Comparison of ENCODE assay signal across 17 cellular contexts in the genomic region with DNA sequence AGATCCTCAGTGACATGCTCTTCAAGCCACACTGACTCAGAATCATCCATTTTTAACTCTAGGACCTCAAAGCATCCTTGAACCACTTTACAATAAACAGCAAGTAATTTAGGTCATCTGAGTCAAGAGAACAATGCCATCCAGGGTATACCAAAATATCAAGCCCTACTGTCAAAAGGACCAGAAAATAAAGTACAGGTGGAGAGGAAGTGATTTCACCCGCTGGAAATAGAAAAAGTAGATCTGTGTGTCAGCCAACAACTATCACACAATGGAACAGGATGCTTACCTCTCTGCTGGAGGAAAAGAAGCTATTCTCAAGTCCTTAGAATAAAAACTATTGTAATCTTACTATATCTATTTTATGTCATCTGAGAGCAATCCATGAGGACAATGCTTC.
"Had no signal": no experiment of that assay in that cellular context is flagged by ENCODE, and none has a peak within 500 bp of the region (broad histone marks: within the 10 kb centered on the region; RNA-seq: fewer than 3 reads in every experiment).

No MANE protein-coding gene starts in this region.

- DNase-seq: activated CD4-positive, alpha-beta T cell treated with anti-CD3 and anti-CD28 coated beads, Interleukin-2, amount 10 ng/mL, durations not matched to agents 7 days and 5 days; activated CD8-positive, alpha-beta memory T cell treated with anti-CD3 and anti-CD28 coated beads, Interleukin-2, amount 50 U/mL, for 48 hours; activated gamma-delta T cell treated with Interleukin-2 at 50 U/mL for 16 hours; activated naive CD8-positive, alpha-beta T cell treated with anti-CD3 and anti-CD28 coated beads, Interleukin-2, amount 10 ng/mL, durations not matched to agents 7 days and 5 days; central memory CD4-positive, alpha-beta T cell; natural killer cell; right cardiac atrium; small intestine; stimulated activated CD4-positive, alpha-beta T cell treated with anti-CD3 and anti-CD28 coated beads, Interleukin-4, amount 100 ng/mL, for 24 hours; stimulated activated naive CD4-positive, alpha-beta T cell treated with Interleukin-2 at 50 U/mL for 16 hours; substantia nigra; uterus had no signal

- FAIRE-seq: islet of Langerhans, small intestine had no signal

- H3K4me3 ChIP-seq: gastroesophageal sphincter, tibial nerve, uterus had no signal

- H3K27ac ChIP-seq: gastroesophageal sphincter, tibial nerve, uterus had no signal

- H3K27me3 Mint-ChIP-seq: activated CD4-positive, alpha-beta T cell treated with anti-CD3 and anti-CD28 coated beads, Interleukin-2, amount 10 ng/mL, durations not matched to agents 7 days and 5 days; activated naive CD8-positive, alpha-beta T cell treated with anti-CD3 and anti-CD28 coated beads, Interleukin-2, amount 10 ng/mL, durations not matched to agents 7 days and 5 days; brain; memory B cell had no signal

- H3K36me3 ChIP-seq: tibial nerve, uterus had no signal

- H3K4me1 ChIP-seq: tibial nerve, uterus had no signal

- H3K4me3 Mint-ChIP-seq: activated CD4-positive, alpha-beta T cell treated with anti-CD3 and anti-CD28 coated beads, Interleukin-2, amount 10 ng/mL, durations not matched to agents 7 days and 5 days; activated naive CD8-positive, alpha-beta T cell treated with anti-CD3 and anti-CD28 coated beads, Interleukin-2, amount 10 ng/mL, durations not matched to agents 7 days and 5 days; brain; memory B cell; natural killer cell had no signal

- H3K36me3 Mint-ChIP-seq: activated naive CD8-positive, alpha-beta T cell treated with anti-CD3 and anti-CD28 coated beads, Interleukin-2, amount 10 ng/mL, durations not matched to agents 7 days and 5 days; natural killer cell had no signal

- H3K9me3 ChIP-seq: gastroesophageal sphincter, tibial nerve, uterus had no signal

- ATAC-seq: gastroesophageal sphincter, natural killer cell, right cardiac atrium had no signal

- H3K27ac Mint-ChIP-seq: activated CD4-positive, alpha-beta T cell treated with anti-CD3 and anti-CD28 coated beads, Interleukin-2, amount 10 ng/mL, durations not matched to agents 7 days and 5 days; activated naive CD8-positive, alpha-beta T cell treated with anti-CD3 and anti-CD28 coated beads, Interleukin-2, amount 10 ng/mL, durations not matched to agents 7 days and 5 days; memory B cell; natural killer cell had no signal

- H3K9me3 Mint-ChIP-seq: activated CD4-positive, alpha-beta T cell treated with anti-CD3 and anti-CD28 coated beads, Interleukin-2, amount 10 ng/mL, durations not matched to agents 7 days and 5 days; activated naive CD8-positive, alpha-beta T cell treated with anti-CD3 and anti-CD28 coated beads, Interleukin-2, amount 10 ng/mL, durations not matched to agents 7 days and 5 days; brain; memory B cell; natural killer cell had no signal

- H3K27me3 ChIP-seq: gastroesophageal sphincter, tibial nerve, uterus had no signal
